In genomic region chr14:23601845-23602180, GRCh38 we compare ENCODE assay signal across 22 cellular contexts. TPM values are rescaled to one million over a fixed set of nuclear protein-coding genes. Genes with fewer than 3 reads are reported as not detected.
DNase-seq lines count a peak whose midpoint lies in the region; ATAC-seq, FAIRE-seq and TF ChIP-seq lines count a peak whose summit lies in the region.
"Had no signal": no experiment of that assay in that cellular context is flagged by ENCODE, and none has a peak within 500 bp of the region (broad histone marks: within the 10 kb centered on the region; RNA-seq: fewer than 3 reads in every experiment).

No MANE protein-coding gene starts in this region.

- WGBS in HepG2 (ENCODE audit: low lambda C conversion rate): 50% methylated on average over 1 of the region's 1 CpG

- BruUV-seq in HepG2 (replicated peaks; lab: Mats Ljungman, UMichigan): no TSS peak

- peak overlapping the region; percentile 37 for H3K4me2 ChIP-seq in BLaER1
- H3K4me2 ChIP-seq in HepG2 (ENCODE audit: low read depth, low read length): peak overlapping the region; percentile 51

- H3K27me3 ChIP-seq in BLaER1: no peaks in the 10 kb centered on the region
- H3K27me3 ChIP-seq in HepG2 (ENCODE audit: control insufficient read depth in 1 of 2, insufficient read depth in 2 of 2, low read length in 2 of 2): no peaks in the 10 kb centered on the region

- CTCF ChIA-PET in HepG2 (lab: Yijun Ruan, JAX; ENCODE audit: low intra/inter-chr PET ratio, low total read pairs): no interaction called here

- TF ChIP-seq POLR2A in HepG2 (IDR thresholded peaks at IDR 0.05; ENCODE audit: insufficient read depth in 1 of 2, low read depth in 2 of 2, low read length in 2 of 2): no peak

- DNase-seq in GM18507 (ENCODE audit: extremely low spot score, insufficient read length, low read depth): no peak
- DNase-seq in RCC 7860 (ENCODE audit: low spot score): peak; percentile 56
- peak; percentile 66 for DNase-seq in HepG2 (ENCODE audit: low spot score)
- no peak for DNase-seq in HCEC 1CT
- DNase-seq in NCI-H1417 (lab: John Stamatoyannopoulos, UW): no peak
- DNase-seq: EL, GOT3, IMR-90, Karpas-422, NCI-H1105 treated with DMSO at 0.1 percent for 48 hours, NCI-H1930, NCI-H2171, NCI-H748 treated with DMSO at 0.1 percent for 48 hours, SW 1271 had no signal

- in situ Hi-C loops in HepG2 (cut with HindIII; ENCODE audit: extremely low pct_ligation_motif_present, low pct_unique_long_range_greater_than_20kb): no loop called here

- H3K36me3 ChIP-seq in BLaER1 (no peaks in the 10 kb centered on the region), HepG2 (replicated peaks in 1 of 2; ENCODE audit: control insufficient read depth in 1 of 2, insufficient read depth in 2 of 2, low read length in 2 of 2) (no peaks in the 10 kb centered on the region)

- H2AFZ ChIP-seq in HepG2 (ENCODE audit: low read length): no peak overlapping the region

- ATAC-seq in HepG2 (peak; percentile 61), GM18868 (IDR thresholded peaks at IDR 0.05; ENCODE audit: unreplicated experiment) (no peak), GM18520 (IDR thresholded peaks at IDR 0.05; ENCODE audit: unreplicated experiment) (no peak)

- peaks cover 14% of the 10 kb centered on the region for H3K9me3 ChIP-seq in BLaER1
- H3K9me3 ChIP-seq in HepG2 (ENCODE audit: low read length): peaks cover 8% of the 10 kb centered on the region; the same call in 1 of the 2 replicates

- TF ChIP-seq EP300 in HepG2 (IDR thresholded peaks at IDR 0.05; ENCODE audit: low read depth in 2 of 2, low read length in 2 of 2) (no peak), HepG2 (CRISPR knock-in tag; IDR thresholded peaks at IDR 0.05; ENCODE audit: borderline replicate concordance) (no peak)

- POLR2A ChIA-PET in HepG2 (lab: Yijun Ruan, JAX): interaction anchor here (0.7 to 10.5 kb wide), 16 partner anchors 9 to 507 kb away, joined by 3 to 267 read pairs (median 4); partner anchors contain the start of genes ACIN1, AP1G2, C14orf119 and DHRS2

- no peaks in the 10 kb centered on the region for H3K79me2 ChIP-seq in HepG2 (ENCODE audit: insufficient read depth, low read length)

- TF ChIP-seq RAD21 in HepG2 (CRISPR knock-in tag; IDR thresholded peaks at IDR 0.05): no peak

- intact Hi-C loops in HepG2 (cut with micrococcal nuclease; ENCODE audit: unreplicated experiment): loop anchor here (1.0 kb wide), 1 partner anchor 8 kb away; no protein-coding TSS in a partner anchor

- H3K4me1 ChIP-seq in BLaER1: peaks cover 11% of the 10 kb centered on the region
- peaks cover 64% of the 10 kb centered on the region for H3K4me1 ChIP-seq in HepG2 (ENCODE audit: insufficient read depth, low read length)

- H4K20me1 ChIP-seq in BLaER1: no peaks in the 10 kb centered on the region
- no peaks in the 10 kb centered on the region for H4K20me1 ChIP-seq in HepG2 (ENCODE audit: insufficient read depth, low read length)

- H3K4me3 ChIP-seq in BLaER1: no peak overlapping the region
- H3K4me3 ChIP-seq in HepG2 (replicated peaks in 1 of 3; ENCODE audit: insufficient read depth in 1 of 3, low read depth in 2 of 3, low read length in 3 of 3): 0 out of 6 replicates have a peak overlapping the region, but pooled peaks of 1 of the 3 experiments have one; percentile 2

- TF ChIP-seq CTCF in HepG2 (CRISPR knock-in tag; IDR thresholded peaks at IDR 0.05): no peak

- no peak overlapping the region for H3K9ac ChIP-seq in BLaER1
- H3K9ac ChIP-seq in HepG2 (ENCODE audit: insufficient read depth, low read depth, low read length): peak overlapping the region; percentile 49

- FAIRE-seq in GM18507 (lab: Jason Lieb, UNC) (peak; percentile 74), RCC 7860 (lab: Jason Lieb, UNC) (no peak), HepG2 (lab: Jason Lieb, UNC) (no peak)
- FAIRE-seq: A204.1 had no signal

- H3K27ac ChIP-seq in BLaER1 (no peak overlapping the region), HepG2 (ENCODE audit: extremely low read length, insufficient read depth, low read length) (peak overlapping the region; percentile 61)
- H3K27ac ChIP-seq: C4-2B had no signal

RNA-seq across cellular contexts. Expression of gene JPH4, which starts 23.2 kb away (rescaled TPM):
- total RNA-seq in HepG2 (2016; rRNA removed; fragmentation: Illumina TruSeq; extraction: Trizol): 0.14 and 0.22 TPM in 2 replicates
- 0.10 TPM in 1 of 2 replicates, not detected in the other for total RNA-seq in HepG2 (2016; cell fraction: cytosol; rRNA removed; fragmentation: Illumina TruSeq; extraction: Trizol; ENCODE audit: low read depth)
- 0.13 and 0.15 TPM in 2 replicates for total RNA-seq in HepG2 (2016; cell fraction: insoluble cytoplasmic fraction; rRNA removed; fragmentation: Illumina TruSeq; extraction: Trizol)
- total RNA-seq in HepG2 (2016; cell fraction: membrane; rRNA removed; fragmentation: Illumina TruSeq; extraction: Trizol): 0.10 and 0.22 TPM in 2 replicates
- 0.12 and 0.44 TPM in 2 replicates for total RNA-seq in HepG2 (2016; cell fraction: nucleus; rRNA removed; fragmentation: Illumina TruSeq; extraction: Trizol)
- 0.08 and 0.16 TPM in 2 replicates for polyA plus RNA-seq in HepG2 (2011; rRNA removed)
- 0.15 and 0.18 TPM in 2 replicates for polyA plus RNA-seq in HepG2 (2011; cell fraction: cytosol; rRNA removed)
- 1.1 TPM in 2 replicates for polyA plus RNA-seq in HepG2 (2011; cell fraction: nucleus; rRNA removed)
- 0.16 and 0.54 TPM in 2 replicates for polyA plus RNA-seq in HepG2 (2012)
- polyA plus RNA-seq in HepG2 (2016; cell fraction: cytosol; fragmentation: Illumina TruSeq; extraction: Trizol; ENCODE audit: low read depth): 0.05 and 0.10 TPM in 2 replicates
- polyA plus RNA-seq in HepG2 (2016; cell fraction: insoluble cytoplasmic fraction; fragmentation: Illumina TruSeq; extraction: Trizol; ENCODE audit: low read depth): 0.22 and 0.33 TPM in 2 replicates
- 0.10 and 0.17 TPM in 2 replicates for polyA plus RNA-seq in HepG2 (2016; cell fraction: membrane; fragmentation: Illumina TruSeq; extraction: Trizol; ENCODE audit: low read depth)
- polyA plus RNA-seq in HepG2 (2016; cell fraction: nucleus; fragmentation: Illumina TruSeq; extraction: Trizol; ENCODE audit: insufficient read depth, low read depth): 0.42 and 0.55 TPM in 2 replicates
- 0.18 TPM in 1 of 2 replicates, not detected in the other for polyA minus RNA-seq in HepG2 (2011; rRNA and poly(A)+ RNA removed; ENCODE audit: low replicate concordance)
- 0.35 TPM in 1 of 2 replicates, not detected in the other for polyA minus RNA-seq in HepG2 (2011; cell fraction: cytosol; rRNA and poly(A)+ RNA removed)
- polyA minus RNA-seq in HepG2 (2011; cell fraction: nucleus; rRNA and poly(A)+ RNA removed): 0.13 and 0.25 TPM in 2 replicates
- total RNA-seq: HT-29, IMR-90, NCI-H460, SK-MEL-5 had no signal
- polyA plus RNA-seq: IMR-90 had no signal

RNA-seq across cellular contexts. Expression of gene AP1G2, which starts 34.2 kb away (rescaled TPM):
- total RNA-seq in HepG2 (2016; rRNA removed; fragmentation: Illumina TruSeq; extraction: Trizol): 39.4 and 96.9 TPM in 2 replicates
- total RNA-seq in HepG2 (2016; cell fraction: cytosol; rRNA removed; fragmentation: Illumina TruSeq; extraction: Trizol; ENCODE audit: low read depth): 27.1 and 29.2 TPM in 2 replicates
- total RNA-seq in HepG2 (2016; cell fraction: insoluble cytoplasmic fraction; rRNA removed; fragmentation: Illumina TruSeq; extraction: Trizol): 43.1 and 100 TPM in 2 replicates
- 15.6 and 15.9 TPM in 2 replicates for total RNA-seq in HepG2 (2016; cell fraction: membrane; rRNA removed; fragmentation: Illumina TruSeq; extraction: Trizol)
- total RNA-seq in HepG2 (2016; cell fraction: nucleus; rRNA removed; fragmentation: Illumina TruSeq; extraction: Trizol): 143 and 149 TPM in 2 replicates
- polyA plus RNA-seq in HepG2 (2011; rRNA removed): 611 and 685 TPM in 2 replicates
- 118 and 170 TPM in 2 replicates for polyA plus RNA-seq in HepG2 (2011; cell fraction: cytosol; rRNA removed)
- polyA plus RNA-seq in HepG2 (2011; cell fraction: nucleus; rRNA removed): 4,733 and 5,679 TPM in 2 replicates
- polyA plus RNA-seq in HepG2 (2012): 202 and 318 TPM in 2 replicates
- polyA plus RNA-seq in HepG2 (2016; cell fraction: cytosol; fragmentation: Illumina TruSeq; extraction: Trizol; ENCODE audit: low read depth): 12.6 and 13.8 TPM in 2 replicates
- polyA plus RNA-seq in HepG2 (2016; cell fraction: insoluble cytoplasmic fraction; fragmentation: Illumina TruSeq; extraction: Trizol; ENCODE audit: low read depth): 49.4 and 63.1 TPM in 2 replicates
- 18.9 and 19.4 TPM in 2 replicates for polyA plus RNA-seq in HepG2 (2016; cell fraction: membrane; fragmentation: Illumina TruSeq; extraction: Trizol; ENCODE audit: low read depth)
- polyA plus RNA-seq in HepG2 (2016; cell fraction: nucleus; fragmentation: Illumina TruSeq; extraction: Trizol; ENCODE audit: insufficient read depth, low read depth): 559 and 594 TPM in 2 replicates
- polyA minus RNA-seq in HepG2 (2011; rRNA and poly(A)+ RNA removed; ENCODE audit: low replicate concordance): 166 and 365 TPM in 2 replicates
- 55.5 and 58.2 TPM in 2 replicates for polyA minus RNA-seq in HepG2 (2011; cell fraction: cytosol; rRNA and poly(A)+ RNA removed)
- 527 and 596 TPM in 2 replicates for polyA minus RNA-seq in HepG2 (2011; cell fraction: nucleus; rRNA and poly(A)+ RNA removed)

RNA-seq across cellular contexts. Expression of gene DHRS2, which starts 34.4 kb away (rescaled TPM):
- 2,867 and 3,021 TPM in 2 replicates for total RNA-seq in HepG2 (2016; rRNA removed; fragmentation: Illumina TruSeq; extraction: Trizol)
- total RNA-seq in HepG2 (2016; cell fraction: cytosol; rRNA removed; fragmentation: Illumina TruSeq; extraction: Trizol; ENCODE audit: low read depth): 582 and 659 TPM in 2 replicates
- total RNA-seq in HepG2 (2016; cell fraction: insoluble cytoplasmic fraction; rRNA removed; fragmentation: Illumina TruSeq; extraction: Trizol): 2,776 and 3,102 TPM in 2 replicates
- total RNA-seq in HepG2 (2016; cell fraction: membrane; rRNA removed; fragmentation: Illumina TruSeq; extraction: Trizol): 925 and 1,194 TPM in 2 replicates
- 2,259 and 2,462 TPM in 2 replicates for total RNA-seq in HepG2 (2016; cell fraction: nucleus; rRNA removed; fragmentation: Illumina TruSeq; extraction: Trizol)
- 1,596 and 1,621 TPM in 2 replicates for polyA plus RNA-seq in HepG2 (2011; rRNA removed)
- 1,194 and 1,328 TPM in 2 replicates for polyA plus RNA-seq in HepG2 (2011; cell fraction: cytosol; rRNA removed)
- polyA plus RNA-seq in HepG2 (2011; cell fraction: nucleus; rRNA removed): 2,740 and 3,322 TPM in 2 replicates
- polyA plus RNA-seq in HepG2 (2012): 740 and 1,093 TPM in 2 replicates
- 288 and 375 TPM in 2 replicates for polyA plus RNA-seq in HepG2 (2016; cell fraction: cytosol; fragmentation: Illumina TruSeq; extraction: Trizol; ENCODE audit: low read depth)
- polyA plus RNA-seq in HepG2 (2016; cell fraction: insoluble cytoplasmic fraction; fragmentation: Illumina TruSeq; extraction: Trizol; ENCODE audit: low read depth): 2,577 and 2,685 TPM in 2 replicates
- polyA plus RNA-seq in HepG2 (2016; cell fraction: membrane; fragmentation: Illumina TruSeq; extraction: Trizol; ENCODE audit: low read depth): 518 and 720 TPM in 2 replicates
- 3,957 and 4,035 TPM in 2 replicates for polyA plus RNA-seq in HepG2 (2016; cell fraction: nucleus; fragmentation: Illumina TruSeq; extraction: Trizol; ENCODE audit: insufficient read depth, low read depth)
- 4.9 and 1,419 TPM in 2 replicates for polyA minus RNA-seq in HepG2 (2011; rRNA and poly(A)+ RNA removed; ENCODE audit: low replicate concordance)
- polyA minus RNA-seq in HepG2 (2011; cell fraction: cytosol; rRNA and poly(A)+ RNA removed): 390 and 391 TPM in 2 replicates
- polyA minus RNA-seq in HepG2 (2011; cell fraction: nucleus; rRNA and poly(A)+ RNA removed): 1,540 and 1,882 TPM in 2 replicates

RNA-seq across cellular contexts. Expression of gene THTPA, which starts 45.7 kb away (rescaled TPM):
- total RNA-seq in HepG2 (2016; rRNA removed; fragmentation: Illumina TruSeq; extraction: Trizol): 7.1 and 7.4 TPM in 2 replicates
- 6.0 and 6.1 TPM in 2 replicates for total RNA-seq in HepG2 (2016; cell fraction: cytosol; rRNA removed; fragmentation: Illumina TruSeq; extraction: Trizol; ENCODE audit: low read depth)
- total RNA-seq in HepG2 (2016; cell fraction: insoluble cytoplasmic fraction; rRNA removed; fragmentation: Illumina TruSeq; extraction: Trizol): 7.7 and 8.0 TPM in 2 replicates
- 12.8 and 13.3 TPM in 2 replicates for total RNA-seq in HepG2 (2016; cell fraction: membrane; rRNA removed; fragmentation: Illumina TruSeq; extraction: Trizol)
- 5.8 and 5.9 TPM in 2 replicates for total RNA-seq in HepG2 (2016; cell fraction: nucleus; rRNA removed; fragmentation: Illumina TruSeq; extraction: Trizol)
- polyA plus RNA-seq in HepG2 (2011; rRNA removed): 8.2 and 8.7 TPM in 2 replicates
- polyA plus RNA-seq in HepG2 (2011; cell fraction: cytosol; rRNA removed): 3.6 and 5.0 TPM in 2 replicates
- 11.3 and 17.7 TPM in 2 replicates for polyA plus RNA-seq in HepG2 (2011; cell fraction: nucleus; rRNA removed)
- 3.9 and 4.2 TPM in 2 replicates for polyA plus RNA-seq in HepG2 (2012)
- 14.5 and 18.4 TPM in 2 replicates for polyA plus RNA-seq in HepG2 (2016; cell fraction: cytosol; fragmentation: Illumina TruSeq; extraction: Trizol; ENCODE audit: low read depth)
- 11.7 and 13.4 TPM in 2 replicates for polyA plus RNA-seq in HepG2 (2016; cell fraction: insoluble cytoplasmic fraction; fragmentation: Illumina TruSeq; extraction: Trizol; ENCODE audit: low read depth)
- polyA plus RNA-seq in HepG2 (2016; cell fraction: membrane; fragmentation: Illumina TruSeq; extraction: Trizol; ENCODE audit: low read depth): 18.6 and 20.0 TPM in 2 replicates
- polyA plus RNA-seq in HepG2 (2016; cell fraction: nucleus; fragmentation: Illumina TruSeq; extraction: Trizol; ENCODE audit: insufficient read depth, low read depth): 11.0 and 11.3 TPM in 2 replicates
- 10.0 and 22.9 TPM in 2 replicates for polyA minus RNA-seq in HepG2 (2011; rRNA and poly(A)+ RNA removed; ENCODE audit: low replicate concordance)
- polyA minus RNA-seq in HepG2 (2011; cell fraction: cytosol; rRNA and poly(A)+ RNA removed): 2.5 and 3.6 TPM in 2 replicates
- polyA minus RNA-seq in HepG2 (2011; cell fraction: nucleus; rRNA and poly(A)+ RNA removed): 6.8 and 7.2 TPM in 2 replicates

RNA-seq across cellular contexts. Expression of gene ZFHX2, which starts 50.2 kb away (rescaled TPM):
- 0.44 and 0.49 TPM in 2 replicates for total RNA-seq in HepG2 (2016; rRNA removed; fragmentation: Illumina TruSeq; extraction: Trizol)
- 0.81 and 0.88 TPM in 2 replicates for total RNA-seq in HepG2 (2016; cell fraction: cytosol; rRNA removed; fragmentation: Illumina TruSeq; extraction: Trizol; ENCODE audit: low read depth)
- 0.39 and 0.40 TPM in 2 replicates for total RNA-seq in HepG2 (2016; cell fraction: insoluble cytoplasmic fraction; rRNA removed; fragmentation: Illumina TruSeq; extraction: Trizol)
- total RNA-seq in HepG2 (2016; cell fraction: membrane; rRNA removed; fragmentation: Illumina TruSeq; extraction: Trizol): 0.49 and 0.62 TPM in 2 replicates
- total RNA-seq in HepG2 (2016; cell fraction: nucleus; rRNA removed; fragmentation: Illumina TruSeq; extraction: Trizol): 0.78 and 1.1 TPM in 2 replicates
- polyA plus RNA-seq in HepG2 (2011; rRNA removed): 0.17 and 0.24 TPM in 2 replicates
- 0.04 and 0.22 TPM in 2 replicates for polyA plus RNA-seq in HepG2 (2011; cell fraction: cytosol; rRNA removed)
- polyA plus RNA-seq in HepG2 (2011; cell fraction: nucleus; rRNA removed): 1.2 and 1.4 TPM in 2 replicates
- 0.92 and 0.93 TPM in 2 replicates for polyA plus RNA-seq in HepG2 (2012)
- 0.29 TPM in 2 replicates for polyA plus RNA-seq in HepG2 (2016; cell fraction: cytosol; fragmentation: Illumina TruSeq; extraction: Trizol; ENCODE audit: low read depth)
- polyA plus RNA-seq in HepG2 (2016; cell fraction: insoluble cytoplasmic fraction; fragmentation: Illumina TruSeq; extraction: Trizol; ENCODE audit: low read depth): 0.53 and 0.73 TPM in 2 replicates
- polyA plus RNA-seq in HepG2 (2016; cell fraction: membrane; fragmentation: Illumina TruSeq; extraction: Trizol; ENCODE audit: low read depth): 0.19 and 0.22 TPM in 2 replicates
- 0.79 and 1.2 TPM in 2 replicates for polyA plus RNA-seq in HepG2 (2016; cell fraction: nucleus; fragmentation: Illumina TruSeq; extraction: Trizol; ENCODE audit: insufficient read depth, low read depth)
- 0.21 and 1.7 TPM in 2 replicates for polyA minus RNA-seq in HepG2 (2011; rRNA and poly(A)+ RNA removed; ENCODE audit: low replicate concordance)
- 0.26 and 1.6 TPM in 2 replicates for polyA minus RNA-seq in HepG2 (2011; cell fraction: cytosol; rRNA and poly(A)+ RNA removed)
- polyA minus RNA-seq in HepG2 (2011; cell fraction: nucleus; rRNA and poly(A)+ RNA removed): 1.7 and 2.2 TPM in 2 replicates
- total RNA-seq: SK-MEL-5 had no signal

Comparison
In these comparisons a context has a peak if more than half of its experiments do, and no peak if none do; other contexts are left out.
1. DNase-seq: peak in RCC 7860 (single experiment) and HepG2 (single experiment); none in GM18507 (single experiment), HCEC 1CT (single experiment) and NCI-H1417 (0 of 3).